ENCODE assay signal across 8 cellular contexts in the genomic region with DNA sequence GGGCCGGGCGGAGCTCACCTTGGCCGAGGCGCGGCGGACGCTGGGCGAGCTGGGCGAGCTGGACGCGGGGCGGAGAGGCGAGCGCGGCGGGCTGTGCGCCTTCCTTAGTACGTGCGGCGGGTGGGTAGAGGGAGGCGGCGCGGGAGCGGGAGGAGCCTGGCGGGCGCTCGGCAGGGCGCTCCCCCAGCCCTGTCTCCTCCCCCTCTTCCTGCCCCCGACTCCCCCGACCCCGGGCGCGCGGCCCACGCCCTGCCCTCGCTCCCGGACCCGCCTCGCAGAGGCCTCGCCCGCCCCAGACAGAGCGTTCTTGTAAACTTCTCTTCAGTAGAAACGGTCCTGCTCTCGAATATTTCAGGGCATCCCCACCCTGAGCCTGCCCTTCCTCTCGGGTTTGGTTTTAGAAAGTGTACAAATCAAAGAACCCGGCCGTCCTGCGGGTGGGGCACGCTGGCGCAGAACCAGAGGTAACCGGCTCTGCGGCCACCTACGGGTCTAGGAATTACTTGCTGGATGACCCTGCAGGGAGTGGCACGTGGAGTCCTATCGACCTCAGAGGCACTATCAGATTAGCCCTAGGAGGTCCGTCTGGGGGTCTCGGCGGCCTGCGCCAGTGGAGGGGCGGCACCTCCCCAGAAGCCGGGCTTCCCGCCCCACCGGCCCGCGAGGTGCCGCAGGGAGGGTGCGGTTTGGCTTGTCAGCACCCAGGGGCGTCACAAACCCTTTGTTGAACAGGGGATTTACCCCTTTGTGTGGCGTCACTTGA. TPM values are rescaled to one million over a fixed set of nuclear protein-coding genes. Genes with fewer than 3 reads are reported as not detected.
A peak's percentile ranks its signal among the peaks of the same experiment; 100 is the strongest.
DNase-seq lines count a peak whose midpoint lies in the region; ATAC-seq and TF ChIP-seq lines count a peak whose summit lies in the region.

Gene S100A10, minus strand, starts transcription at position 126 of the 763 bp plus-strand sequence. CDS start 7,629 bp downstream, outside the sequence.

- TF ChIP-seq POLR2A in vagina (IDR thresholded peaks at IDR 0.05), result peak in 1 of 2 donors; percentile 84

- peak within 1 kb of the TSS; percentile 83 to 98 for H3K4me3 ChIP-seq in vagina

- H3K9me3 Mint-ChIP-seq in activated naive CD8-positive, alpha-beta T cell (ENCODE audit: low read depth), result no peaks in the 10 kb centered on the region
- H3K9me3 Mint-ChIP-seq in progenitor cell of endocrine pancreas (ENCODE audit: low read depth), result no peaks in the 10 kb centered on the region

- peak within 1 kb of the TSS; percentile 91 for H3K27ac Mint-ChIP-seq in activated naive CD8-positive, alpha-beta T cell
- peak within 1 kb of the TSS; percentile 98 for H3K27ac Mint-ChIP-seq in progenitor cell of endocrine pancreas

- DNase-seq in Ammon's horn (ENCODE audit: low spot score) (peak; percentile 47), SW480 (ENCODE audit: low spot score) (peak; percentile 96), Right ventricle myocardium inferior (ENCODE audit: missing footprints) (peak; percentile 91), progenitor cell of endocrine pancreas (ENCODE audit: low spot score, unreplicated experiment) (peak; percentile 61), vagina (ENCODE audit: extremely low spot score in 2 of 2) (no peak)

- no peaks in the 10 kb centered on the region for H3K36me3 Mint-ChIP-seq in activated naive CD8-positive, alpha-beta T cell
- H3K36me3 Mint-ChIP-seq in progenitor cell of endocrine pancreas (ENCODE audit: insufficient read depth), result no peaks in the 10 kb centered on the region

- H3K4me1 ChIP-seq in vagina, result peaks cover 54% of the 10 kb centered on the region

- no peak for TF ChIP-seq CTCF in progenitor cell of endocrine pancreas (IDR thresholded peaks at IDR 0.05; ENCODE audit: unreplicated experiment)
- no peak for TF ChIP-seq CTCF in vagina (IDR thresholded peaks at IDR 0.05)

- intact Hi-C loops in Right ventricle myocardium inferior (cut with DNase I) (no loop called here), vagina (cut with DNase I) (no loop called here)

- ATAC-seq in HG02642 (IDR thresholded peaks at IDR 0.05; ENCODE audit: poor library complexity, unreplicated experiment), result peak; percentile 51
- ATAC-seq in Right ventricle myocardium inferior, result peak; percentile 89
- ATAC-seq in GM19452 (IDR thresholded peaks at IDR 0.05; ENCODE audit: unreplicated experiment), result no peak

- H3K9me3 ChIP-seq in vagina, result no peaks in the 10 kb centered on the region

- H3K4me1 Mint-ChIP-seq in activated naive CD8-positive, alpha-beta T cell (ENCODE audit: low read depth), result peaks cover 54% of the 10 kb centered on the region
- peaks cover 47% of the 10 kb centered on the region for H3K4me1 Mint-ChIP-seq in progenitor cell of endocrine pancreas (ENCODE audit: low read depth)

- H3K36me3 ChIP-seq in vagina, result no peaks in the 10 kb centered on the region

- H3K4me3 Mint-ChIP-seq in activated naive CD8-positive, alpha-beta T cell, result peak within 1 kb of the TSS; percentile 94
- peak within 1 kb of the TSS; percentile 93 for H3K4me3 Mint-ChIP-seq in progenitor cell of endocrine pancreas (ENCODE audit: low read depth)

- H3K27me3 ChIP-seq in vagina, result no peaks in the 10 kb centered on the region

- peak within 1 kb of the TSS; percentile 97 for H3K27ac ChIP-seq in vagina

- no peaks in the 10 kb centered on the region for H3K27me3 Mint-ChIP-seq in activated naive CD8-positive, alpha-beta T cell
- H3K27me3 Mint-ChIP-seq in progenitor cell of endocrine pancreas, result peaks cover 2% of the 10 kb centered on the region

RNA-seq across cellular contexts. Expression of gene S100A10, which starts in this region (rescaled TPM):
- total RNA-seq in Right ventricle myocardium inferior, result 290 TPM
- total RNA-seq in progenitor cell of endocrine pancreas, result 432 and 438 TPM in 2 replicates
- total RNA-seq in vagina, result 176 TPM

Comparison
In these comparisons a context has a peak if more than half of its experiments do, and no peak if none do; other contexts are left out.
1. DNase-seq: peak in Ammon's horn (single experiment), SW480 (single experiment), Right ventricle myocardium inferior (single experiment) and progenitor cell of endocrine pancreas (single experiment); none in vagina (0 of 2).